In genomic region chr14:91343051-91343450, GRCh38 we compare ENCODE assay signal across 1 cellular context.
TF ChIP-seq lines count a peak whose summit lies in the region.

No MANE protein-coding gene starts in this region.

TF ChIP-seq in GM12878, 131 proteins besides CTCF, POLR2A, EP300 and RAD21:
- TF ChIP-seq ZBTB40 (IDR thresholded peaks at IDR 0.05; ENCODE audit: borderline replicate concordance) (peak; percentile 33; the same call in 1 of the 2 replicates), MLLT1 (IDR thresholded peaks at IDR 0.05) (no peak), ZBTB11 (CRISPR knock-in tag; IDR thresholded peaks at IDR 0.05) (no peak), SMARCA5 (IDR thresholded peaks at IDR 0.05) (no peak), ETV6 (conservative IDR thresholded peaks at IDR 0.05 in 1 of 2, IDR thresholded peaks at IDR 0.05 in 1 of 2; ENCODE audit: borderline replicate concordance in 1 of 2, low read depth in 1 of 2) (no peak)
